Comparison of ENCODE assay signal across 8 cellular contexts in the genomic region with DNA sequence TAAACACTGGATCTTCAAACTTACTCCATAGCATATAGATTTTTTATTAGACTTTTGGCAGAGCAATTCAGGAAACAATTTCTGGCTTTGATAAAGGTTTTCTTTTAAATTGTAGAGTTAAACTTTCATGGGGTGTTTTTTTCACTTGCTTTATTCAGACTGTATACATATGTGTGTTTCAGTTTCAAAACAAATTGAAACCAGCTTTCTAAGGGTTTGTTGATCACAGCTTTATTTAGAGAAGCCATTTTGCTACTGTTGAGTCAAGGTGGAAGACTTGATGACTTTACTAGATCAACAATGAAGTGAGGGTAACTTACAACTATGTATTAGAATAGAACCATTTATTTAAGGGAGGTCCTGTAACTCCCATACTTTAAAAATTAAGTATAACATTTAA. TPM values are rescaled to one million over a fixed set of nuclear protein-coding genes. Genes with fewer than 3 reads are reported as not detected.
A peak's percentile ranks its signal among the peaks of the same experiment; 100 is the strongest.
DNase-seq lines count a peak whose midpoint lies in the region; ATAC-seq, FAIRE-seq and TF ChIP-seq lines count a peak whose summit lies in the region.

No MANE protein-coding gene starts in this region.

- H3K27ac Mint-ChIP-seq in endodermal cell (no peak overlapping the region), CD14-positive monocyte (no peak overlapping the region)

- intact Hi-C loops in lower lobe of right lung (cut with DNase I) (no loop called here), heart left ventricle (cut with DNase I) (no loop called here), CD14-positive monocyte (cut with micrococcal nuclease) (no loop called here)

- peak; percentile 53 for ATAC-seq in GM21381 (IDR thresholded peaks at IDR 0.05; ENCODE audit: unreplicated experiment)
- ATAC-seq in HG03442 (IDR thresholded peaks at IDR 0.05; ENCODE audit: unreplicated experiment), result peak; percentile 54
- no peak for ATAC-seq in lower lobe of right lung
- no peak for ATAC-seq in heart left ventricle

- no peaks in the 10 kb centered on the region for H3K27me3 Mint-ChIP-seq in endodermal cell (ENCODE audit: insufficient read depth)
- H3K27me3 Mint-ChIP-seq in CD14-positive monocyte (ENCODE audit: low read depth in 3 of 3), result peaks cover 0 to 5% (median 4%) of the 10 kb centered on the region in 3 donors

- H3K9me3 Mint-ChIP-seq in endodermal cell (no peaks in the 10 kb centered on the region), CD14-positive monocyte (no peaks in the 10 kb centered on the region)

- no peaks in the 10 kb centered on the region for H3K27me3 ChIP-seq in endodermal cell (ENCODE audit: control insufficient read depth, insufficient read depth, low read length, poor library complexity, severe bottlenecking)
- H3K27me3 ChIP-seq in lower lobe of right lung (ENCODE audit: low read depth), result no peaks in the 10 kb centered on the region
- H3K27me3 ChIP-seq in heart left ventricle, result no peaks in the 10 kb centered on the region

- FAIRE-seq in GM12891 (lab: Jason Lieb, UNC), result peak; percentile 68

- H3K4me3 ChIP-seq in endodermal cell (ENCODE audit: low read length), result peak overlapping the region; percentile 87
- H3K4me3 ChIP-seq in lower lobe of right lung, result no peak overlapping the region
- H3K4me3 ChIP-seq in heart left ventricle, result peak overlapping the region in 1 of 12 donors; percentile 80

- no peak for DNase-seq in GM12891 (ENCODE audit: insufficient read length, low spot score)
- DNase-seq in endodermal cell, result no peak
- no peak for DNase-seq in NCI-H1694 treated with DMSO at 0.1 percent for 48 hours (lab: John Stamatoyannopoulos, UW)
- no peak for DNase-seq in lower lobe of right lung
- no peak for DNase-seq in heart left ventricle
- no peak for DNase-seq in CD14-positive monocyte (ENCODE audit: low spot score)

- peaks cover 10% of the 10 kb centered on the region for H3K4me1 ChIP-seq in endodermal cell (ENCODE audit: control insufficient read depth, insufficient read depth, low read length)
- H3K4me1 ChIP-seq in lower lobe of right lung, result peaks cover 49% of the 10 kb centered on the region
- H3K4me1 ChIP-seq in heart left ventricle, result peaks cover 0 to 73% (median 49%) of the 10 kb centered on the region in 12 donors

- TF ChIP-seq POLR2A in GM12891 (IDR thresholded peaks at IDR 0.05; ENCODE audit: low read depth, low read length) (no peak), heart left ventricle (IDR thresholded peaks at IDR 0.05) (no peak)

- no peak for TF ChIP-seq CTCF in endodermal cell (conservative IDR thresholded peaks at IDR 0.05)
- no peak for TF ChIP-seq CTCF in lower lobe of right lung (IDR thresholded peaks at IDR 0.05)
- TF ChIP-seq CTCF in heart left ventricle (IDR thresholded peaks at IDR 0.05), result no peak
- TF ChIP-seq CTCF in CD14-positive monocyte (IDR thresholded peaks at IDR 0.05), result no peak

- H3K9me3 ChIP-seq in endodermal cell (ENCODE audit: control insufficient read depth, low read length) (peaks cover 5% of the 10 kb centered on the region), lower lobe of right lung (no peaks in the 10 kb centered on the region), heart left ventricle (no peaks in the 10 kb centered on the region)

- H3K4me1 Mint-ChIP-seq in endodermal cell (peaks cover 49% of the 10 kb centered on the region), CD14-positive monocyte (peaks cover 56% of the 10 kb centered on the region)

- peak overlapping the region; percentile 91 for H3K4me3 Mint-ChIP-seq in endodermal cell
- no peak overlapping the region for H3K4me3 Mint-ChIP-seq in CD14-positive monocyte

- no peak overlapping the region for H3K9ac ChIP-seq in endodermal cell (ENCODE audit: extremely low read depth, low read length, poor library complexity, severe bottlenecking)

- H3K27ac ChIP-seq in endodermal cell (ENCODE audit: low read depth, low read length), result no peak overlapping the region
- H3K27ac ChIP-seq in lower lobe of right lung, result no peak overlapping the region
- no peak overlapping the region for H3K27ac ChIP-seq in heart left ventricle

- H3K36me3 Mint-ChIP-seq in endodermal cell (ENCODE audit: low read depth) (peaks cover 51% of the 10 kb centered on the region), CD14-positive monocyte (peaks cover 47 to 53% of the 10 kb centered on the region in 2 donors)

- peaks cover 52% of the 10 kb centered on the region for H3K36me3 ChIP-seq in endodermal cell (ENCODE audit: control insufficient read depth, insufficient read depth, low read length)
- no peaks in the 10 kb centered on the region for H3K36me3 ChIP-seq in lower lobe of right lung
- peaks cover 0 to 37% (median 0%) of the 10 kb centered on the region in 9 donors for H3K36me3 ChIP-seq in heart left ventricle

TF ChIP-seq in GM12891, 5 proteins besides CTCF, POLR2A, EP300 and RAD21:
- no peak for TF ChIP-seq TAF1 (IDR thresholded peaks at IDR 0.05; ENCODE audit: low read depth, low read length)
- no peak for TF ChIP-seq POLR2AphosphoS5 (IDR thresholded peaks at IDR 0.05; ENCODE audit: low read depth, low read length)
- TF ChIP-seq SPI1 (IDR thresholded peaks at IDR 0.05; ENCODE audit: low read depth, low read length), result no peak
- no peak for TF ChIP-seq POU2F2 (IDR thresholded peaks at IDR 0.05; ENCODE audit: low read depth, low read length)
- no peak for TF ChIP-seq PAX5 (IDR thresholded peaks at IDR 0.05; ENCODE audit: insufficient read depth, low read length, severe bottlenecking)
TF ChIP-seq in GM12891: peak in this region for 0.

RNA-seq across cellular contexts. Expression of a gene that starts 6.2 kb away (rescaled TPM):
- 153 TPM for polyA plus RNA-seq in GM12891 (2012; ENCODE audit: low read depth, missing spikeins)
- total RNA-seq in endodermal cell (100 to 1,000 TPM; 112 to 120 TPM), lower lobe of right lung (87.8 TPM), heart left ventricle (10 to 100 TPM; 59.1 to 97.1 (median 65.0) TPM)
- polyA plus RNA-seq in endodermal cell (2013, experiment 1 of 2), result 156 TPM
- polyA plus RNA-seq in endodermal cell (2013, experiment 2 of 2), result 143 TPM
- polyA plus RNA-seq in heart left ventricle (10 to 100 TPM; 43.7 to 78.8 TPM), CD14-positive monocyte (10 to 100 TPM; 31.3 to 34.6 TPM)

Comparison
In these comparisons a context has a peak if more than half of its experiments do, and no peak if none do; other contexts are left out.
1. ATAC-seq: peak in GM21381 (single experiment) and HG03442 (single experiment); none in lower lobe of right lung (0 of 2) and heart left ventricle (0 of 4).